In genomic region chr1:178307264-178307663, GRCh38 we compare ENCODE assay signal across 31 cellular contexts.
"Had no signal": no experiment of that assay in that cellular context is flagged by ENCODE, and none has a peak within 500 bp of the region (broad histone marks: within the 10 kb centered on the region; RNA-seq: fewer than 3 reads in every experiment).

No MANE protein-coding gene starts in this region.

- H3K27me3 Mint-ChIP-seq: progenitor cell of endocrine pancreas, type B pancreatic cell had no signal

- H3K4me3 Mint-ChIP-seq: natural killer cell; nephron; neural progenitor cell; stimulated activated memory B cell treated with anti-CD40 and anti-IgM and Interleukin-4, amounts not matched to agents 10 μg/mL and 1 μg/mL and 100 μg/mL, for 72 hours; stimulated activated naive CD8-positive, alpha-beta T cell treated with anti-CD3 and anti-CD28 coated beads, Interleukin-15, amount 100 ng/mL, for 72 hours; type B pancreatic cell had no signal

- H3K9ac ChIP-seq: neural progenitor cell, parathyroid adenoma had no signal

- H3K4me1 ChIP-seq: parathyroid adenoma, testis, uterus had no signal

- H3K27ac ChIP-seq: neural progenitor cell, ovary, parathyroid adenoma, psoas muscle, skin epidermis, spleen, suprapubic skin, testis, tibial artery, transverse colon, upper lobe of right lung, uterus had no signal

- H2AFZ ChIP-seq: neural progenitor cell, parathyroid adenoma had no signal

- H3K9me3 ChIP-seq: ovary, psoas muscle, spleen, suprapubic skin, testis, tibial artery, transverse colon, upper lobe of right lung, uterus had no signal

- H3K4me1 Mint-ChIP-seq: natural killer cell; stimulated activated memory B cell treated with anti-CD40 and anti-IgM and Interleukin-4, amounts not matched to agents 10 μg/mL and 1 μg/mL and 100 μg/mL, for 72 hours; stimulated activated naive CD8-positive, alpha-beta T cell treated with anti-CD3 and anti-CD28 coated beads, Interleukin-15, amount 100 ng/mL, for 72 hours had no signal

- H3K27ac Mint-ChIP-seq: natural killer cell; nephron; neural progenitor cell; progenitor cell of endocrine pancreas; stimulated activated memory B cell treated with anti-CD40 and anti-IgM and Interleukin-4, amounts not matched to agents 10 μg/mL and 1 μg/mL and 100 μg/mL, for 72 hours; stimulated activated naive CD8-positive, alpha-beta T cell treated with anti-CD3 and anti-CD28 coated beads, Interleukin-15, amount 100 ng/mL, for 72 hours; type B pancreatic cell had no signal

- H3K9me3 Mint-ChIP-seq: natural killer cell; neural progenitor cell; stimulated activated naive CD8-positive, alpha-beta T cell treated with anti-CD3 and anti-CD28 coated beads, Interleukin-15, amount 100 ng/mL, for 72 hours had no signal

- H3K4me2 ChIP-seq: neural progenitor cell, smooth muscle cell had no signal

- H3K27me3 ChIP-seq: neural progenitor cell, ovary, spleen, suprapubic skin, testis, tibial artery, transverse colon, upper lobe of right lung, uterus had no signal

- H3K4me3 ChIP-seq: neural progenitor cell, ovary, psoas muscle, skin epidermis, smooth muscle cell, spleen, suprapubic skin, testis, tibial artery, transverse colon, upper lobe of right lung, uterus had no signal

- H3K79me2 ChIP-seq: parathyroid adenoma had no signal

- H3K36me3 ChIP-seq: neural progenitor cell, ovary, spleen, suprapubic skin, tibial artery, transverse colon, upper lobe of right lung, uterus had no signal

- ATAC-seq: natural killer cell; psoas muscle; right cardiac atrium; sciatic nerve; stimulated activated memory B cell treated with anti-CD40 and anti-IgM and Interleukin-4, amounts not matched to agents 10 μg/mL and 1 μg/mL and 100 μg/mL, for 72 hours; stimulated activated naive CD8-positive, alpha-beta T cell treated with anti-CD3 and anti-CD28 coated beads, Interleukin-15, amount 100 ng/mL, for 72 hours; stimulated activated naive CD8-positive, alpha-beta T cell treated with anti-CD3 and anti-CD28 coated beads, Interleukin-15, Interleukin-2, amounts not matched to agents 100 U/mL and 50 U/mL, for 24 hours; upper lobe of right lung had no signal

- H3K36me3 Mint-ChIP-seq: natural killer cell; stimulated activated memory B cell treated with anti-CD40 and anti-IgM and Interleukin-4, amounts not matched to agents 10 μg/mL and 1 μg/mL and 100 μg/mL, for 72 hours; type B pancreatic cell had no signal

- DNase-seq: natural killer cell; occipital lobe; ovary; posterior cingulate gyrus; psoas muscle; right cardiac atrium; spleen; stimulated activated CD4-positive, alpha-beta T cell treated with anti-CD3 and anti-CD28 coated beads, Interleukin-12 subunit alpha, Interleukin-12 subunit beta, amount 100 ng/mL, for 4 hours; stimulated activated CD4-positive, alpha-beta T cell treated with anti-CD3 and anti-CD28 coated beads, Interleukin-1b, Interleukin-23, amount 100 ng/mL, for 48 hours; stimulated activated CD4-positive, alpha-beta T cell treated with anti-CD3 and anti-CD28 coated beads, Interleukin-4, amount 100 ng/mL, for 1 hour; stimulated activated CD4-positive, alpha-beta T cell treated with anti-CD3 and anti-CD28 coated beads, Interleukin-4, amount 100 ng/mL, for 4 hours; stimulated activated CD8-positive, alpha-beta memory T cell treated with anti-CD3 and anti-CD28 coated beads, Interleukin-4, amount 100 ng/mL, for 48 hours; stimulated activated naive CD4-positive, alpha-beta T cell; stimulated activated naive CD8-positive, alpha-beta T cell treated with anti-CD3 and anti-CD28 coated beads, Interleukin-15, amount 100 ng/mL, for 72 hours; stimulated activated naive CD8-positive, alpha-beta T cell treated with anti-CD3 and anti-CD28 coated beads, Interleukin-15, Interleukin-2, amounts not matched to agents 100 U/mL and 50 U/mL, for 24 hours; substantia nigra; testis; tibial artery; transverse colon; upper lobe of right lung; uterus had no signal
